In the genomic region with DNA sequence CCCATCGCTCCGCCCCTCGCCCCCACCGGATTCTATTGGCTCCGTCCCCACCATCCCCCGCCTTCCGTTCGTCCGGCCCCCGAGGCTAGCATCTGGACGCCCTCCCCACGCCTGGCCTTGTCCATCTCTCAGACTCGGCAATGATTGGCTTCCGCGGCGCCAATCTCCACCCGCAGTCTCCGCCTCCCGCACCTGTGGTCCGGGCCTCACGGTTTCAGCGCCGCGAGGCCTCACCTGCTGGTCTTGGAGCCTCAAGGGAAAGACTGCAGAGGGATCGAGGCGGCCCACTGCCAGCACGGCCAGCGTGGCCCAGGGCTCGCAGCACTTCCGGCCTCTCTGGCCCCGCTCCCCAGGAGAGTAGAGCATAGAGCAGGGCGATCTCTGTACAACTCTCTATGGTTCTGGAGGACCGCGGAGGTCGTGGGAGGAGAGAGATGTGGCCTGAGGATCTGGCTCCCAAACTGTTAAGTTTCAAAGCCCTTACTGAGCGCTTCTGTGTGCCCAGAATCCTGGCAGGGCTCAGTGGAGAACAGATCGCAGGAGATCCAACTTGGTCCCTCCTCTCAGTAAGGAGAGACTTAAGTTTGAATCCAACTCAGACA, we compare ENCODE assay signal across 8 cellular contexts. TPM values are rescaled to one million over a fixed set of nuclear protein-coding genes. Genes with fewer than 3 reads are reported as not detected.
A peak's percentile ranks its signal among the peaks of the same experiment; 100 is the strongest.
DNase-seq lines count a peak whose midpoint lies in the region; ATAC-seq lines count a peak whose summit lies in the region.

A gene (minus strand): TSS at position 329 of the 602 bp plus-strand sequence. CDS start 543 bp downstream, outside the sequence.

- peak within 1 kb of the TSS; percentile 85 for H3K4me3 Mint-ChIP-seq in activated CD4-positive, alpha-beta T cell treated with anti-CD3 and anti-CD28 coated beads, Interleukin-2, amount 10 ng/mL, durations not matched to agents 7 days and 5 days

- peak; percentile 87 for DNase-seq in CD1c-positive myeloid dendritic cell (ENCODE audit: extremely low spot score)
- DNase-seq in NCI-H510A treated with DMSO at 0.1 percent for 48 hours (lab: John Stamatoyannopoulos, UW), result peak; percentile 99
- DNase-seq in activated CD4-positive, alpha-beta T cell treated with anti-CD3 and anti-CD28 coated beads, Interleukin-2, amount 10 ng/mL, durations not matched to agents 7 days and 5 days, result peak; percentile 89
- DNase-seq in effector memory CD4-positive, alpha-beta T cell, result peak; percentile 72 to 83 (median 74)
- DNase-seq in medulla oblongata (ENCODE audit: extremely low spot score), result peak; percentile 95
- DNase-seq in stimulated activated CD8-positive, alpha-beta memory T cell treated with anti-CD3 and anti-CD28 coated beads, Interleukin-15, amount 100 ng/mL, for 48 hours (ENCODE audit: low read depth in 2 of 2), result peak; percentile 84 to 86

- peaks cover 14% of the 10 kb centered on the region for H3K36me3 Mint-ChIP-seq in activated CD4-positive, alpha-beta T cell treated with anti-CD3 and anti-CD28 coated beads, Interleukin-2, amount 10 ng/mL, durations not matched to agents 7 days and 5 days (ENCODE audit: low read depth)

- peaks cover 25% of the 10 kb centered on the region for H3K4me1 ChIP-seq in effector memory CD4-positive, alpha-beta T cell (ENCODE audit: control insufficient read depth, insufficient read depth, low read length, poor library complexity, severe bottlenecking)

- peaks cover 65% of the 10 kb centered on the region for H3K4me1 Mint-ChIP-seq in activated CD4-positive, alpha-beta T cell treated with anti-CD3 and anti-CD28 coated beads, Interleukin-2, amount 10 ng/mL, durations not matched to agents 7 days and 5 days

- H3K9me3 ChIP-seq in effector memory CD4-positive, alpha-beta T cell (ENCODE audit: control insufficient read depth, low read length), result no peaks in the 10 kb centered on the region

- peaks cover 7% of the 10 kb centered on the region for H3K27me3 Mint-ChIP-seq in activated CD4-positive, alpha-beta T cell treated with anti-CD3 and anti-CD28 coated beads, Interleukin-2, amount 10 ng/mL, durations not matched to agents 7 days and 5 days

- H3K4me3 ChIP-seq in effector memory CD4-positive, alpha-beta T cell (ENCODE audit: insufficient read depth, low read depth, low read length, poor library complexity, severe bottlenecking), result peak within 1 kb of the TSS; percentile 57

- H3K9me3 Mint-ChIP-seq in activated CD4-positive, alpha-beta T cell treated with anti-CD3 and anti-CD28 coated beads, Interleukin-2, amount 10 ng/mL, durations not matched to agents 7 days and 5 days, result no peaks in the 10 kb centered on the region

- CTCF ChIA-PET in activated CD4-positive, alpha-beta T cell treated with anti-CD3 and anti-CD28 coated beads, Interleukin-2, amount 10 ng/mL, durations not matched to agents 7 days and 5 days (lab: Charles Lee), result interaction anchor here (0.6 to 4.6 kb wide), 8 partner anchors 7 to 135 kb away, joined by 3 to 24 read pairs (median 3); a partner anchor contains a TSS

- peaks cover 5% of the 10 kb centered on the region for H3K27me3 ChIP-seq in effector memory CD4-positive, alpha-beta T cell (replicated peaks; ENCODE audit: control insufficient read depth, insufficient read depth, low read length, poor library complexity, severe bottlenecking)

- H3K27ac ChIP-seq in effector memory CD4-positive, alpha-beta T cell (ENCODE audit: insufficient read depth, low read length, poor library complexity, severe bottlenecking), result peak within 1 kb of the TSS; percentile 64

- POLR2A ChIA-PET in activated CD4-positive, alpha-beta T cell treated with anti-CD3 and anti-CD28 coated beads, Interleukin-2, amount 10 ng/mL, durations not matched to agents 7 days and 5 days (lab: Charles Lee), result no interaction called here

- ATAC-seq in GM19324 (IDR thresholded peaks at IDR 0.05; ENCODE audit: low FRiP score, unreplicated experiment) (peak; percentile 69), HG03442 (IDR thresholded peaks at IDR 0.05; ENCODE audit: unreplicated experiment) (peak; percentile 50)

- peaks cover 4% of the 10 kb centered on the region for H3K36me3 ChIP-seq in effector memory CD4-positive, alpha-beta T cell (ENCODE audit: control insufficient read depth, insufficient read depth, low read length)

- H3K27ac Mint-ChIP-seq in activated CD4-positive, alpha-beta T cell treated with anti-CD3 and anti-CD28 coated beads, Interleukin-2, amount 10 ng/mL, durations not matched to agents 7 days and 5 days, result peak within 1 kb of the TSS; percentile 86

RNA-seq across cellular contexts. Expression of the gene that starts here (rescaled TPM):
- 10 to 100 TPM; 59.9 to 66.1 TPM for total RNA-seq in activated CD4-positive, alpha-beta T cell treated with anti-CD3 and anti-CD28 coated beads, Interleukin-2, amount 10 ng/mL, durations not matched to agents 7 days and 5 days

Comparison
In these comparisons a context has a peak if more than half of its experiments do, and no peak if none do; other contexts are left out.
1. Peak in every context shown above with its lines: DNase-seq, ATAC-seq, H3K4me3 ChIP-seq and H3K27ac ChIP-seq.